In genomic region chr9:126916909-126917308, GRCh38 we compare ENCODE assay signal across 13 cellular contexts. TPM values are rescaled to one million over a fixed set of nuclear protein-coding genes. Genes with fewer than 3 reads are reported as not detected.
DNase-seq lines count a peak whose midpoint lies in the region; ATAC-seq, FAIRE-seq and TF ChIP-seq lines count a peak whose summit lies in the region.
"Had no signal": no experiment of that assay in that cellular context is flagged by ENCODE, and none has a peak within 500 bp of the region (broad histone marks: within the 10 kb centered on the region; RNA-seq: fewer than 3 reads in every experiment).

No MANE protein-coding gene starts in this region.

- H3K79me2 ChIP-seq in HepG2 (ENCODE audit: insufficient read depth, low read length) (no peaks in the 10 kb centered on the region), MM.1S (ENCODE audit: low read length) (peaks cover 57% of the 10 kb centered on the region)

- no peaks in the 10 kb centered on the region; the same call in 1 of the 2 replicates for H3F3A ChIP-seq in MM.1S (ENCODE audit: insufficient read depth, low read length)

- no peaks in the 10 kb centered on the region for H3K9me2 ChIP-seq in MM.1S (replicated peaks; ENCODE audit: insufficient read depth, low read length)

- H3K27me3 ChIP-seq in HepG2 (ENCODE audit: control insufficient read depth in 1 of 2, insufficient read depth in 2 of 2, low read length in 2 of 2) (0 out of 5 replicates have a peak, but pooled peaks cover 0 to 6% of the 10 kb centered on the region in 2 experiments), right lobe of liver (no peaks in the 10 kb centered on the region), MM.1S (replicated peaks; ENCODE audit: insufficient read depth, low read length) (no peaks in the 10 kb centered on the region), tibial artery (no peaks in the 10 kb centered on the region)
- H3K27me3 ChIP-seq: BLaER1, colonic mucosa had no signal

- TF ChIP-seq EP300 in HepG2 (IDR thresholded peaks at IDR 0.05; ENCODE audit: low read depth in 2 of 2, low read length in 2 of 2), result no peak
- TF ChIP-seq EP300 in HepG2 (CRISPR knock-in tag; IDR thresholded peaks at IDR 0.05; ENCODE audit: borderline replicate concordance), result no peak

- no TSS peak for BruUV-seq in HepG2 (replicated peaks; lab: Mats Ljungman, UMichigan)

- H3K4me1 ChIP-seq in HepG2 (ENCODE audit: insufficient read depth, low read length), result peaks cover 64% of the 10 kb centered on the region
- no peaks in the 10 kb centered on the region for H3K4me1 ChIP-seq in right lobe of liver
- peaks cover 8% of the 10 kb centered on the region; the same call in 1 of the 2 replicates for H3K4me1 ChIP-seq in MM.1S (ENCODE audit: low read length)
- H3K4me1 ChIP-seq in kidney (ENCODE audit: control insufficient read depth in 1 of 2, insufficient read depth in 1 of 2, low read depth in 1 of 2, low read length in 2 of 2), result peaks cover 3 to 5% of the 10 kb centered on the region in 2 donors
- peaks cover 0 to 11% (median 6%) of the 10 kb centered on the region in 4 donors for H3K4me1 ChIP-seq in tibial artery

- POLR2A ChIA-PET in HepG2 (lab: Yijun Ruan, JAX), result interaction anchor here (1.1 to 1.8 kb wide), 2 partner anchors 9 to 23 kb away, joined by 3 to 8 read pairs; no protein-coding TSS in a partner anchor

- WGBS in HepG2 (ENCODE audit: low lambda C conversion rate), result 43% methylated on average over 2 of the region's 2 CpGs
- WGBS in right lobe of liver (ENCODE audit: insufficient coverage, low coverage, low lambda C conversion rate, missing lambda C conversion rate), result 64% methylated on average over 2 of the region's 2 CpGs

- H3K4me3 ChIP-seq in HepG2 (replicated peaks in 1 of 3; ENCODE audit: insufficient read depth in 1 of 3, low read depth in 2 of 3, low read length in 3 of 3), result no peak overlapping the region
- no peak overlapping the region for H3K4me3 ChIP-seq in right lobe of liver
- no peak overlapping the region for H3K4me3 ChIP-seq in MM.1S (ENCODE audit: low read length)
- H3K4me3 ChIP-seq in kidney (ENCODE audit: low read length in 2 of 2), result no peak overlapping the region
- no peak overlapping the region for H3K4me3 ChIP-seq in tibial artery
- H3K4me3 ChIP-seq: BLaER1, colonic mucosa had no signal

- intact Hi-C loops in HepG2 (cut with micrococcal nuclease; ENCODE audit: unreplicated experiment), result loop anchor here (2.0 kb wide), 1 partner anchor 22 kb away; no protein-coding TSS in a partner anchor
- intact Hi-C loops in right lobe of liver (cut with DNase I), result no loop called here
- intact Hi-C loops in kidney (cut with DNase I), result no loop called here
- intact Hi-C loops in tibial artery (cut with DNase I; ENCODE audit: low total_unique reads), result no loop called here

- H3K4me1 Mint-ChIP-seq in central memory CD8-positive, alpha-beta T cell, result peaks cover 8% of the 10 kb centered on the region
- H3K4me1 Mint-ChIP-seq in type B pancreatic cell (ENCODE audit: unreplicated experiment), result peaks cover 13% of the 10 kb centered on the region

- no peak overlapping the region for H3K27ac ChIP-seq in HepG2 (ENCODE audit: extremely low read length, insufficient read depth, low read length)
- no peak overlapping the region for H3K27ac ChIP-seq in right lobe of liver
- no peak overlapping the region for H3K27ac ChIP-seq in MM.1S (ENCODE audit: low read length)
- H3K27ac ChIP-seq in kidney (ENCODE audit: low read depth in 2 of 2, low read length in 2 of 2), result no peak overlapping the region
- no peak overlapping the region for H3K27ac ChIP-seq in tibial artery
- H3K27ac ChIP-seq: BLaER1, colonic mucosa, neutrophil had no signal

- TF ChIP-seq RAD21 in HepG2 (CRISPR knock-in tag; IDR thresholded peaks at IDR 0.05), result no peak

- H3K27ac Mint-ChIP-seq in central memory CD8-positive, alpha-beta T cell (ENCODE audit: low read depth), result no peak overlapping the region
- peak overlapping the region; percentile 75 for H3K27ac Mint-ChIP-seq in type B pancreatic cell
- H3K27ac Mint-ChIP-seq: activated naive CD4-positive, alpha-beta T cell treated with anti-CD3 and anti-CD28 coated beads, Interleukin-2, amount 50 U/mL, for 72 hours had no signal

- H3K9ac ChIP-seq in HepG2 (ENCODE audit: insufficient read depth, low read depth, low read length) (no peak overlapping the region), MM.1S (ENCODE audit: low read length) (no peak overlapping the region), kidney (ENCODE audit: low read length in 2 of 2) (no peak overlapping the region)
- H3K9ac ChIP-seq: BLaER1 had no signal

- H3K36me3 Mint-ChIP-seq in central memory CD8-positive, alpha-beta T cell (ENCODE audit: insufficient read depth), result peaks cover 3% of the 10 kb centered on the region
- H3K36me3 Mint-ChIP-seq in type B pancreatic cell, result no peaks in the 10 kb centered on the region
- H3K36me3 Mint-ChIP-seq: activated naive CD4-positive, alpha-beta T cell treated with anti-CD3 and anti-CD28 coated beads, Interleukin-2, amount 50 U/mL, for 72 hours had no signal

- in situ Hi-C loops in HepG2 (cut with HindIII; ENCODE audit: extremely low pct_ligation_motif_present, low pct_unique_long_range_greater_than_20kb), result no loop called here

- DNase-seq in HepG2 (ENCODE audit: low spot score) (peak; percentile 48), right lobe of liver (no peak), MM.1S (no peak), type B pancreatic cell (ENCODE audit: extremely low spot score, unreplicated experiment) (no peak), kidney (no peak), NCI-H2227 treated with DMSO at 0.1 percent for 48 hours (lab: John Stamatoyannopoulos, UW) (no peak), tibial artery (no peak)
- no peak for DNase-seq in central memory CD8-positive, alpha-beta T cell (ENCODE audit: low spot score in 2 of 2)

- H3K27me3 Mint-ChIP-seq in central memory CD8-positive, alpha-beta T cell, result peaks cover 14% of the 10 kb centered on the region
- H3K27me3 Mint-ChIP-seq in type B pancreatic cell, result peaks cover 19% of the 10 kb centered on the region

- H3K36me3 ChIP-seq in HepG2 (replicated peaks in 1 of 2; ENCODE audit: control insufficient read depth in 1 of 2, insufficient read depth in 2 of 2, low read length in 2 of 2) (no peaks in the 10 kb centered on the region), right lobe of liver (no peaks in the 10 kb centered on the region), MM.1S (replicated peaks; ENCODE audit: insufficient read depth, low read length) (no peaks in the 10 kb centered on the region), kidney (ENCODE audit: control insufficient read depth in 1 of 2, insufficient read depth in 2 of 2, low read length in 2 of 2) (no peaks in the 10 kb centered on the region), tibial artery (no peaks in the 10 kb centered on the region)
- H3K36me3 ChIP-seq: BLaER1, colonic mucosa, neutrophil had no signal

- H2AFZ ChIP-seq in HepG2 (ENCODE audit: low read length) (no peak overlapping the region), MM.1S (ENCODE audit: low read length) (no peak overlapping the region)

- H3K4me2 ChIP-seq in HepG2 (ENCODE audit: low read depth, low read length) (peak overlapping the region; percentile 93), MM.1S (ENCODE audit: low read depth, low read length) (no peak overlapping the region)
- H3K4me2 ChIP-seq: BLaER1 had no signal

- H4K20me1 ChIP-seq in HepG2 (ENCODE audit: insufficient read depth, low read length) (no peaks in the 10 kb centered on the region), MM.1S (ENCODE audit: insufficient read depth, low read length) (no peaks in the 10 kb centered on the region)

- no peak for TF ChIP-seq POLR2A in HepG2 (IDR thresholded peaks at IDR 0.05; ENCODE audit: insufficient read depth in 1 of 2, low read depth in 2 of 2, low read length in 2 of 2)
- no peak for TF ChIP-seq POLR2A in right lobe of liver (IDR thresholded peaks at IDR 0.05)

- FAIRE-seq in HepG2 (lab: Jason Lieb, UNC) (peak; percentile 76), kidney (lab: Jason Lieb, UNC) (no peak)

- H3K9me3 Mint-ChIP-seq in central memory CD8-positive, alpha-beta T cell, result peaks cover 4% of the 10 kb centered on the region
- no peaks in the 10 kb centered on the region for H3K9me3 Mint-ChIP-seq in type B pancreatic cell

- CTCF ChIA-PET in HepG2 (lab: Yijun Ruan, JAX; ENCODE audit: low intra/inter-chr PET ratio, low total read pairs), result no interaction called here

- ATAC-seq in HepG2 (peak; percentile 43), right lobe of liver (no peak)
- ATAC-seq in central memory CD8-positive, alpha-beta T cell (replicated peaks; ENCODE audit: extremely low read depth, poor library complexity, severe bottlenecking), result no peak
- ATAC-seq: activated naive CD4-positive, alpha-beta T cell treated with anti-CD3 and anti-CD28 coated beads, Interleukin-2, amount 50 U/mL, for 72 hours; left colon had no signal

- TF ChIP-seq CTCF in HepG2 (CRISPR knock-in tag; IDR thresholded peaks at IDR 0.05) (peak; percentile 54), right lobe of liver (IDR thresholded peaks at IDR 0.05) (no peak), MM.1S (IDR thresholded peaks at IDR 0.05; ENCODE audit: low read length) (peak; percentile 11; the same call in 1 of the 2 replicates), type B pancreatic cell (conservative IDR thresholded peaks at IDR 0.05) (no peak), kidney (IDR thresholded peaks at IDR 0.05; ENCODE audit: borderline replicate concordance, extremely low read depth, insufficient read depth) (no peak), tibial artery (IDR thresholded peaks at IDR 0.05) (no peak)

- H3K9me3 ChIP-seq in HepG2 (ENCODE audit: low read length) (no peaks in the 10 kb centered on the region), right lobe of liver (no peaks in the 10 kb centered on the region), MM.1S (replicated peaks; ENCODE audit: insufficient read depth, low read length) (no peaks in the 10 kb centered on the region), kidney (ENCODE audit: control insufficient read depth in 1 of 2, low read length in 2 of 2) (no peaks in the 10 kb centered on the region), tibial artery (no peaks in the 10 kb centered on the region)
- H3K9me3 ChIP-seq: BLaER1, colonic mucosa, neutrophil had no signal

- peak overlapping the region; percentile 71 for H3K4me3 Mint-ChIP-seq in central memory CD8-positive, alpha-beta T cell
- H3K4me3 Mint-ChIP-seq in type B pancreatic cell, result peak overlapping the region; percentile 89

RNA-seq across cellular contexts. Expression of gene RALGPS1, which starts 2.3 kb away (rescaled TPM):
- total RNA-seq in HepG2 (2016; rRNA removed; fragmentation: Illumina TruSeq; extraction: Trizol) (2.2 and 3.7 TPM in 2 replicates), right lobe of liver (1 to 10 TPM; 1.2 to 3.8 (median 2.4) TPM), type B pancreatic cell (ENCODE audit: low replicate concordance) (16.7 and 30.0 TPM in 2 replicates), kidney (25.2 TPM)
- 2.5 and 3.0 TPM in 2 replicates for total RNA-seq in HepG2 (2016; cell fraction: cytosol; rRNA removed; fragmentation: Illumina TruSeq; extraction: Trizol; ENCODE audit: low read depth)
- 3.1 and 4.0 TPM in 2 replicates for total RNA-seq in HepG2 (2016; cell fraction: insoluble cytoplasmic fraction; rRNA removed; fragmentation: Illumina TruSeq; extraction: Trizol)
- 4.9 and 5.0 TPM in 2 replicates for total RNA-seq in HepG2 (2016; cell fraction: membrane; rRNA removed; fragmentation: Illumina TruSeq; extraction: Trizol)
- 7.5 and 9.4 TPM in 2 replicates for total RNA-seq in HepG2 (2016; cell fraction: nucleus; rRNA removed; fragmentation: Illumina TruSeq; extraction: Trizol)
- polyA plus RNA-seq in HepG2 (2011; rRNA removed) (6.5 and 9.5 TPM in 2 replicates), kidney (ENCODE audit: insufficient read depth, low read depth, low replicate concordance) (9.4 TPM)
- polyA plus RNA-seq in HepG2 (2011; cell fraction: cytosol; rRNA removed), result 3.0 and 5.8 TPM in 2 replicates
- polyA plus RNA-seq in HepG2 (2011; cell fraction: nucleus; rRNA removed), result 26.3 and 34.5 TPM in 2 replicates
- polyA plus RNA-seq in HepG2 (2012), result 11.9 and 13.3 TPM in 2 replicates
- 2.9 and 3.7 TPM in 2 replicates for polyA plus RNA-seq in HepG2 (2016; cell fraction: cytosol; fragmentation: Illumina TruSeq; extraction: Trizol; ENCODE audit: low read depth)
- polyA plus RNA-seq in HepG2 (2016; cell fraction: insoluble cytoplasmic fraction; fragmentation: Illumina TruSeq; extraction: Trizol; ENCODE audit: low read depth), result 2.8 and 3.2 TPM in 2 replicates
- 3.1 and 4.4 TPM in 2 replicates for polyA plus RNA-seq in HepG2 (2016; cell fraction: membrane; fragmentation: Illumina TruSeq; extraction: Trizol; ENCODE audit: low read depth)
- 6.9 and 11.6 TPM in 2 replicates for polyA plus RNA-seq in HepG2 (2016; cell fraction: nucleus; fragmentation: Illumina TruSeq; extraction: Trizol; ENCODE audit: insufficient read depth, low read depth)
- polyA minus RNA-seq in HepG2 (2011; rRNA and poly(A)+ RNA removed; ENCODE audit: low replicate concordance), result 7.3 and 9.6 TPM in 2 replicates
- polyA minus RNA-seq in HepG2 (2011; cell fraction: cytosol; rRNA and poly(A)+ RNA removed), result 2.6 and 3.3 TPM in 2 replicates
- polyA minus RNA-seq in HepG2 (2011; cell fraction: nucleus; rRNA and poly(A)+ RNA removed), result 15.6 and 26.6 TPM in 2 replicates

RNA-seq across cellular contexts. Expression of gene ZBTB34, which starts 56.5 kb away (rescaled TPM):
- total RNA-seq in HepG2 (2016; rRNA removed; fragmentation: Illumina TruSeq; extraction: Trizol) (5.9 and 10.2 TPM in 2 replicates), right lobe of liver (1 to 10 TPM; 2.0 to 3.4 (median 2.3) TPM), type B pancreatic cell (ENCODE audit: low replicate concordance) (19.7 and 20.2 TPM in 2 replicates), kidney (12.5 TPM)
- 0.53 and 0.61 TPM in 2 replicates for total RNA-seq in HepG2 (2016; cell fraction: cytosol; rRNA removed; fragmentation: Illumina TruSeq; extraction: Trizol; ENCODE audit: low read depth)
- total RNA-seq in HepG2 (2016; cell fraction: insoluble cytoplasmic fraction; rRNA removed; fragmentation: Illumina TruSeq; extraction: Trizol), result 5.8 and 9.1 TPM in 2 replicates
- total RNA-seq in HepG2 (2016; cell fraction: membrane; rRNA removed; fragmentation: Illumina TruSeq; extraction: Trizol), result 3.1 and 3.2 TPM in 2 replicates
- 6.8 and 7.5 TPM in 2 replicates for total RNA-seq in HepG2 (2016; cell fraction: nucleus; rRNA removed; fragmentation: Illumina TruSeq; extraction: Trizol)
- polyA plus RNA-seq in HepG2 (2011; rRNA removed) (8.1 and 8.7 TPM in 2 replicates), kidney (ENCODE audit: insufficient read depth, low read depth, low replicate concordance) (2.5 TPM)
- polyA plus RNA-seq in HepG2 (2011; cell fraction: cytosol; rRNA removed), result 4.2 and 6.5 TPM in 2 replicates
- polyA plus RNA-seq in HepG2 (2011; cell fraction: nucleus; rRNA removed), result 6.5 and 7.0 TPM in 2 replicates
- polyA plus RNA-seq in HepG2 (2012), result 4.7 and 4.8 TPM in 2 replicates
- polyA plus RNA-seq in HepG2 (2016; cell fraction: cytosol; fragmentation: Illumina TruSeq; extraction: Trizol; ENCODE audit: low read depth), result 0.17 TPM in 2 replicates
- 5.3 and 5.7 TPM in 2 replicates for polyA plus RNA-seq in HepG2 (2016; cell fraction: insoluble cytoplasmic fraction; fragmentation: Illumina TruSeq; extraction: Trizol; ENCODE audit: low read depth)
- 0.92 and 0.98 TPM in 2 replicates for polyA plus RNA-seq in HepG2 (2016; cell fraction: membrane; fragmentation: Illumina TruSeq; extraction: Trizol; ENCODE audit: low read depth)
- polyA plus RNA-seq in HepG2 (2016; cell fraction: nucleus; fragmentation: Illumina TruSeq; extraction: Trizol; ENCODE audit: insufficient read depth, low read depth), result 7.7 and 8.1 TPM in 2 replicates
- polyA minus RNA-seq in HepG2 (2011; rRNA and poly(A)+ RNA removed; ENCODE audit: low replicate concordance), result 12.3 and 20.4 TPM in 2 replicates
- polyA minus RNA-seq in HepG2 (2011; cell fraction: cytosol; rRNA and poly(A)+ RNA removed), result 7.8 and 9.6 TPM in 2 replicates
- polyA minus RNA-seq in HepG2 (2011; cell fraction: nucleus; rRNA and poly(A)+ RNA removed), result 12.1 and 15.7 TPM in 2 replicates

Comparison
In these comparisons a context has a peak if more than half of its experiments do, and no peak if none do; other contexts are left out.
1. CTCF ChIP-seq: peak in HepG2 (single experiment) and MM.1S (single experiment); none in right lobe of liver (0 of 4), type B pancreatic cell (single experiment), kidney (single experiment) and tibial artery (0 of 2).